In the genomic region with DNA sequence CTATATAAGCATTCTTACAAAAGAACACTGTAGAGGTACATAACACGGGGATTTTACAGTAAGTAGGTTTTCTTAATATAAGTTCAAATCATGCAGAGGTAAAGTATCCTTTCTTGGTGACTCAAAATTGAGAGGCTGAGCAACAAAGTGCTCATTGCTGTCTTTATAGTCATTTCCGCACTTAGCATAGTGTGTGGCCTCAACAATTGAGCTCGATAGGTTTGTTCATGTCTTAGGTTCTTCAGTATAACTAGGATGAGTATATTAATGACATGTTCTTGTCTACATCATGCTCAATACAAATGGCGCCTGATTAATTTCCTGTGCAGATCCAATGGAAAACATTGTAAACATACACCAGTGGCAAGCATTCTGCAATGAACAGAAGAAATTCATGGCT, we compare ENCODE assay signal across 8 cellular contexts. TPM values are rescaled to one million over a fixed set of nuclear protein-coding genes. Genes with fewer than 3 reads are reported as not detected.
DNase-seq lines count a peak whose midpoint lies in the region; ATAC-seq and TF ChIP-seq lines count a peak whose summit lies in the region.

No MANE protein-coding gene starts in this region.

- peaks cover 3% of the 10 kb centered on the region for H3K36me3 Mint-ChIP-seq in activated naive CD8-positive, alpha-beta T cell treated with anti-CD3 and anti-CD28 coated beads, Interleukin-2, amount 10 ng/mL, durations not matched to agents 7 days and 5 days

- H3K4me1 ChIP-seq in HAP-1, result peaks cover 41% of the 10 kb centered on the region
- H3K4me1 ChIP-seq in thoracic aorta (ENCODE audit: control insufficient read depth in 1 of 2, low read depth in 2 of 2), result peaks cover 15 to 47% of the 10 kb centered on the region in 2 donors

- H3K9me3 Mint-ChIP-seq in activated naive CD8-positive, alpha-beta T cell treated with anti-CD3 and anti-CD28 coated beads, Interleukin-2, amount 10 ng/mL, durations not matched to agents 7 days and 5 days, result no peaks in the 10 kb centered on the region

- POLR2A ChIA-PET in activated naive CD8-positive, alpha-beta T cell treated with anti-CD3 and anti-CD28 coated beads, Interleukin-2, amount 10 ng/mL, durations not matched to agents 7 days and 5 days (lab: Charles Lee), result interaction anchor here (0.6 to 4.5 kb wide), 4 partner anchors 29 to 183 kb away, joined by 3 to 73 read pairs (median 8); a partner anchor contains a TSS

- peak overlapping the region; percentile 76 for H3K4me3 ChIP-seq in HAP-1
- H3K4me3 ChIP-seq in kidney epithelial cell (ENCODE audit: low read depth, low read length), result peak overlapping the region; percentile 96
- peak overlapping the region; percentile 88 for H3K4me3 ChIP-seq in thoracic aorta

- no peaks in the 10 kb centered on the region for H3K27me3 Mint-ChIP-seq in activated naive CD8-positive, alpha-beta T cell treated with anti-CD3 and anti-CD28 coated beads, Interleukin-2, amount 10 ng/mL, durations not matched to agents 7 days and 5 days

- no peak for ATAC-seq in activated naive CD8-positive, alpha-beta T cell treated with anti-CD3 and anti-CD28 coated beads, Interleukin-2, amount 10 ng/mL, durations not matched to agents 7 days and 5 days (ENCODE audit: low read depth)
- ATAC-seq in thoracic aorta (ENCODE audit: insufficient number of reproducible peaks, low FRiP score, low read depth) (no peak), HG03520 (IDR thresholded peaks at IDR 0.05; ENCODE audit: unreplicated experiment) (no peak), HG03039 (IDR thresholded peaks at IDR 0.05; ENCODE audit: unreplicated experiment) (no peak)

- H3K4me1 Mint-ChIP-seq in activated naive CD8-positive, alpha-beta T cell treated with anti-CD3 and anti-CD28 coated beads, Interleukin-2, amount 10 ng/mL, durations not matched to agents 7 days and 5 days, result peaks cover 21% of the 10 kb centered on the region

- H3K27me3 ChIP-seq in HAP-1 (ENCODE audit: low read depth) (no peaks in the 10 kb centered on the region), kidney epithelial cell (ENCODE audit: control insufficient read depth, insufficient read depth, low read length) (no peaks in the 10 kb centered on the region), thoracic aorta (replicated peaks; ENCODE audit: insufficient read depth) (no peaks in the 10 kb centered on the region)

- peak overlapping the region; percentile 82 for H3K27ac Mint-ChIP-seq in activated naive CD8-positive, alpha-beta T cell treated with anti-CD3 and anti-CD28 coated beads, Interleukin-2, amount 10 ng/mL, durations not matched to agents 7 days and 5 days

- in situ Hi-C loops in HAP-1 (cut with MboI; ENCODE audit: low sequenced_read_pairs), result loop anchor here (10.0 kb wide), 1 partner anchor 131 kb away; a partner anchor contains a TSS

- H3K9me3 ChIP-seq in HAP-1 (no peaks in the 10 kb centered on the region), thoracic aorta (no peaks in the 10 kb centered on the region)

- H3K36me3 ChIP-seq in HAP-1 (replicated peaks), result no peaks in the 10 kb centered on the region
- H3K36me3 ChIP-seq in kidney epithelial cell (ENCODE audit: control insufficient read depth, insufficient read depth, low read length), result no peaks in the 10 kb centered on the region
- no peaks in the 10 kb centered on the region for H3K36me3 ChIP-seq in thoracic aorta

- peak overlapping the region in 1 of 2 donors; percentile 87 for H3K27ac ChIP-seq in thoracic aorta

- peak overlapping the region; percentile 93 for H3K4me3 Mint-ChIP-seq in activated naive CD8-positive, alpha-beta T cell treated with anti-CD3 and anti-CD28 coated beads, Interleukin-2, amount 10 ng/mL, durations not matched to agents 7 days and 5 days

- TF ChIP-seq CTCF in kidney epithelial cell (IDR thresholded peaks at IDR 0.05; ENCODE audit: insufficient read depth, low read length, poor library complexity, severe bottlenecking), result no peak
- no peak for TF ChIP-seq CTCF in thoracic aorta (IDR thresholded peaks at IDR 0.05)

- DNase-seq in AML-193 (lab: John Stamatoyannopoulos, UW) (peak; percentile 51 to 55), HAP-1 (ENCODE audit: low spot score in 2 of 2) (no peak), kidney epithelial cell (ENCODE audit: low read depth) (no peak), thoracic aorta (ENCODE audit: low spot score) (no peak), NOMO-1 treated with DMSO at 0.1 percent for 48 hours (lab: John Stamatoyannopoulos, UW; ENCODE audit: unreplicated experiment) (no peak)
- no peak for DNase-seq in activated naive CD8-positive, alpha-beta T cell treated with anti-CD3 and anti-CD28 coated beads, Interleukin-2, amount 10 ng/mL, durations not matched to agents 7 days and 5 days

RNA-seq across cellular contexts. Expression of a gene that starts 1.4 kb away (rescaled TPM):
- 10 to 100 TPM; 12.7 to 15.5 TPM for total RNA-seq in activated naive CD8-positive, alpha-beta T cell treated with anti-CD3 and anti-CD28 coated beads, Interleukin-2, amount 10 ng/mL, durations not matched to agents 7 days and 5 days
- total RNA-seq in kidney epithelial cell (5.8 and 11.1 TPM in 2 replicates), thoracic aorta (10 to 100 TPM; 14.6 to 19.3 TPM)

Comparison
In these comparisons a context has a peak if more than half of its experiments do, and no peak if none do; other contexts are left out.
1. DNase-seq: peak in AML-193 (2 of 2); none in HAP-1 (0 of 2), activated naive CD8-positive, alpha-beta T cell treated with anti-CD3 and anti-CD28 coated beads, Interleukin-2, amount 10 ng/mL, durations not matched to agents 7 days and 5 days (single experiment), kidney epithelial cell (single experiment), thoracic aorta (single experiment) and NOMO-1 treated with DMSO at 0.1 percent for 48 hours (single experiment).
2. Peak in every context shown above with its lines, with median percentiles within 50 percentile points of each other: H3K4me3 ChIP-seq.